ENCODE assay signal across 8 cellular contexts in genomic region chr12:124941170-124941527, GRCh38. TPM values are rescaled to one million over a fixed set of nuclear protein-coding genes. Genes with fewer than 3 reads are reported as not detected.
DNase-seq lines count a peak whose midpoint lies in the region; ATAC-seq and TF ChIP-seq lines count a peak whose summit lies in the region.

No MANE protein-coding gene starts in this region.

- H3K27me3 Mint-ChIP-seq in endodermal cell (ENCODE audit: insufficient read depth): no peaks in the 10 kb centered on the region

- H3K4ac ChIP-seq in neuronal stem cell (ENCODE audit: low read length): no peak overlapping the region

- H2AFZ ChIP-seq in Karpas-422 (ENCODE audit: low read length): no peak overlapping the region; the same call in 1 of the 2 replicates
- H2AFZ ChIP-seq in neuronal stem cell (ENCODE audit: low read length): peak overlapping the region; percentile 77

- WGBS in endodermal cell (ENCODE audit: insufficient coverage in 1 of 2, insufficient read length in 1 of 2), 2 experiments: 82 to 92% methylated on average over 5 to 7 of the region's 7 CpGs
- WGBS in neuronal stem cell (ENCODE audit: extremely low coverage in 2 of 2, insufficient read length in 2 of 2, insufficient replicate concordance in 1 of 2), 2 donors: no CpG with 5 or more reads among the region's 7 CpGs

- H3K79me2 ChIP-seq in Karpas-422 (ENCODE audit: low read length): no peaks in the 10 kb centered on the region

- H3K14ac ChIP-seq in neuronal stem cell (ENCODE audit: low read length): peak overlapping the region; percentile 1

- H2AK5ac ChIP-seq in neuronal stem cell (ENCODE audit: low read depth, low read length): no peak overlapping the region

- peaks cover 15% of the 10 kb centered on the region for H3K36me3 Mint-ChIP-seq in endodermal cell (ENCODE audit: low read depth)

- H2BK5ac ChIP-seq in neuronal stem cell (ENCODE audit: low read length): no peak overlapping the region

- H3K27me3 ChIP-seq in Karpas-422 (ENCODE audit: low read length) (no peaks in the 10 kb centered on the region), endodermal cell (ENCODE audit: control insufficient read depth, insufficient read depth, low read length, poor library complexity, severe bottlenecking) (no peaks in the 10 kb centered on the region), neuronal stem cell (ENCODE audit: control insufficient read depth in 3 of 3, insufficient read depth in 3 of 3, low read depth in 1 of 3, low read length in 3 of 3) (no peaks in the 10 kb centered on the region)

- H3K4me3 ChIP-seq in AG10803 (ENCODE audit: low read length) (peak overlapping the region; percentile 48), Karpas-422 (ENCODE audit: low read length) (peak overlapping the region; percentile 73), endodermal cell (ENCODE audit: low read length) (peak overlapping the region; percentile 93), neuronal stem cell (ENCODE audit: low read length in 2 of 2) (peak overlapping the region in 1 of 2 donors; percentile 54)

- H3K9me3 Mint-ChIP-seq in endodermal cell: no peaks in the 10 kb centered on the region

- DNase-seq in AG10803 (ENCODE audit: low read depth): no peak
- DNase-seq in Karpas-422: no peak
- no peak for DNase-seq in endodermal cell
- DNase-seq in neuronal stem cell (ENCODE audit: low spot score): no peak
- DNase-seq in RKO (ENCODE audit: low spot score): no peak
- DNase-seq in activated CD4-positive, CD25-positive, alpha-beta regulatory T cell (lab: John Stamatoyannopoulos, UW): no peak
- DNase-seq in activated CD4-positive, alpha-beta T cell treated with anti-CD3 and anti-CD28 coated beads, Interleukin-2, amount 50 U/mL, for 1 hour: no peak

- peak overlapping the region; percentile 93 for H3K4me2 ChIP-seq in Karpas-422 (ENCODE audit: low read depth, low read length, poor library complexity, severe bottlenecking)
- H3K4me2 ChIP-seq in neuronal stem cell (ENCODE audit: insufficient read depth, low read length, poor library complexity, severe bottlenecking): no peak overlapping the region

- H3K36me3 ChIP-seq in Karpas-422 (ENCODE audit: insufficient read depth, low read length): 0 out of 2 replicates have a peak, but pooled peaks cover 3% of the 10 kb centered on the region
- peaks cover 2% of the 10 kb centered on the region for H3K36me3 ChIP-seq in endodermal cell (ENCODE audit: control insufficient read depth, insufficient read depth, low read length)
- peaks cover 0 to 8% of the 10 kb centered on the region in 2 donors for H3K36me3 ChIP-seq in neuronal stem cell (replicated peaks in 1 of 2; ENCODE audit: control insufficient read depth in 2 of 2, insufficient read depth in 2 of 2, low read length in 2 of 2)

- H3K27ac ChIP-seq in Karpas-422 (ENCODE audit: low read length) (peak overlapping the region; percentile 90), endodermal cell (ENCODE audit: low read depth, low read length) (no peak overlapping the region), neuronal stem cell (replicated peaks; ENCODE audit: low read length) (peak overlapping the region; percentile 53)

- TF ChIP-seq CTCF in AG10803 (conservative IDR thresholded peaks at IDR 0.05; ENCODE audit: low read length) (no peak), endodermal cell (conservative IDR thresholded peaks at IDR 0.05) (no peak)

- H4K20me1 ChIP-seq in Karpas-422 (ENCODE audit: insufficient read depth, low read depth, low read length): no peaks in the 10 kb centered on the region

- no peaks in the 10 kb centered on the region for H3K9me3 ChIP-seq in Karpas-422 (ENCODE audit: low read length)
- no peaks in the 10 kb centered on the region for H3K9me3 ChIP-seq in endodermal cell (ENCODE audit: control insufficient read depth, low read length)
- no peaks in the 10 kb centered on the region for H3K9me3 ChIP-seq in neuronal stem cell (replicated peaks in 1 of 2; ENCODE audit: control insufficient read depth in 2 of 2, insufficient read depth in 1 of 2, low read depth in 1 of 2, low read length in 2 of 2)

- H3K27ac Mint-ChIP-seq in endodermal cell: no peak overlapping the region

- peak overlapping the region; percentile 11 for H3K18ac ChIP-seq in neuronal stem cell (ENCODE audit: low read length)

- no peak overlapping the region for H3K4me3 Mint-ChIP-seq in endodermal cell

- H2BK12ac ChIP-seq in neuronal stem cell (ENCODE audit: low read length): no peak overlapping the region

- no peaks in the 10 kb centered on the region for H3K9me2 ChIP-seq in Karpas-422 (replicated peaks; ENCODE audit: insufficient read depth, low read length)

- no peaks in the 10 kb centered on the region for H3K79me1 ChIP-seq in neuronal stem cell (ENCODE audit: low read depth, low read length)

- peak overlapping the region; percentile 74 for H3K9ac ChIP-seq in Karpas-422 (ENCODE audit: low read length)
- H3K9ac ChIP-seq in endodermal cell (ENCODE audit: extremely low read depth, low read length, poor library complexity, severe bottlenecking): no peak overlapping the region
- no peak overlapping the region for H3K9ac ChIP-seq in neuronal stem cell (ENCODE audit: low read depth, low read length, poor library complexity)

- no peak overlapping the region for H4K8ac ChIP-seq in neuronal stem cell (ENCODE audit: low read depth, low read length)

- H3K4me1 ChIP-seq in Karpas-422 (ENCODE audit: low read length): peaks cover 38% of the 10 kb centered on the region
- H3K4me1 ChIP-seq in endodermal cell (ENCODE audit: control insufficient read depth, insufficient read depth, low read length): no peaks in the 10 kb centered on the region
- H3K4me1 ChIP-seq in neuronal stem cell (ENCODE audit: control insufficient read depth in 2 of 2, insufficient read depth in 1 of 2, low read depth in 1 of 2, low read length in 2 of 2): peaks cover 6 to 11% of the 10 kb centered on the region in 2 donors

- peaks cover 4% of the 10 kb centered on the region for H3K4me1 Mint-ChIP-seq in endodermal cell

- no peak overlapping the region for H2BK120ac ChIP-seq in neuronal stem cell (ENCODE audit: low read depth, low read length)

- H3K23ac ChIP-seq in neuronal stem cell (ENCODE audit: low read depth, low read length, poor library complexity): no peak overlapping the region

- ATAC-seq in GM21360 (IDR thresholded peaks at IDR 0.05; ENCODE audit: unreplicated experiment): no peak

- H4K91ac ChIP-seq in neuronal stem cell (ENCODE audit: low read depth, low read length, poor library complexity): no peak overlapping the region

- H2BK15ac ChIP-seq in neuronal stem cell (ENCODE audit: low read length): peak overlapping the region; percentile 22

RNA-seq across cellular contexts. Expression of gene UBC, which starts 26.7 kb away (rescaled TPM):
- 603 and 914 TPM in 2 replicates for total RNA-seq in Karpas-422 (2014; rRNA removed; shearing (Covaris generic); ENCODE audit: low replicate concordance)
- total RNA-seq in endodermal cell: 100 to 1,000 TPM; 580 to 625 TPM
- 856 TPM for polyA plus RNA-seq in endodermal cell (2013, experiment 1 of 2)
- 866 TPM for polyA plus RNA-seq in endodermal cell (2013, experiment 2 of 2)
- 841 TPM for polyA plus RNA-seq in neuronal stem cell (2013, experiment 1 of 2)
- polyA plus RNA-seq in neuronal stem cell (2013, experiment 2 of 2): 847 TPM

RNA-seq across cellular contexts. Expression of gene DHX37, which starts 47.8 kb away (rescaled TPM):
- 10.8 and 23.7 TPM in 2 replicates for total RNA-seq in Karpas-422 (2014; rRNA removed; shearing (Covaris generic); ENCODE audit: low replicate concordance)
- total RNA-seq in endodermal cell: 10 to 100 TPM; 16.6 to 22.8 TPM
- polyA plus RNA-seq in endodermal cell (2013, experiment 1 of 2): 9.2 TPM
- polyA plus RNA-seq in endodermal cell (2013, experiment 2 of 2): 8.9 TPM
- 5.1 TPM for polyA plus RNA-seq in neuronal stem cell (2013, experiment 1 of 2)
- 5.0 TPM for polyA plus RNA-seq in neuronal stem cell (2013, experiment 2 of 2)

RNA-seq across cellular contexts. Expression of gene BRI3BP, which starts 52.3 kb away (rescaled TPM):
- total RNA-seq in Karpas-422 (2014; rRNA removed; shearing (Covaris generic); ENCODE audit: low replicate concordance): 48.9 and 52.9 TPM in 2 replicates
- total RNA-seq in endodermal cell: 10 to 100 TPM; 10.5 to 16.0 TPM
- polyA plus RNA-seq in endodermal cell (2013, experiment 1 of 2): 6.6 TPM
- 7.0 TPM for polyA plus RNA-seq in endodermal cell (2013, experiment 2 of 2)
- 4.2 TPM for polyA plus RNA-seq in neuronal stem cell (2013, experiment 1 of 2)
- 4.2 TPM for polyA plus RNA-seq in neuronal stem cell (2013, experiment 2 of 2)
